33 cellular contexts compared by ENCODE assay signal in the genomic region with DNA sequence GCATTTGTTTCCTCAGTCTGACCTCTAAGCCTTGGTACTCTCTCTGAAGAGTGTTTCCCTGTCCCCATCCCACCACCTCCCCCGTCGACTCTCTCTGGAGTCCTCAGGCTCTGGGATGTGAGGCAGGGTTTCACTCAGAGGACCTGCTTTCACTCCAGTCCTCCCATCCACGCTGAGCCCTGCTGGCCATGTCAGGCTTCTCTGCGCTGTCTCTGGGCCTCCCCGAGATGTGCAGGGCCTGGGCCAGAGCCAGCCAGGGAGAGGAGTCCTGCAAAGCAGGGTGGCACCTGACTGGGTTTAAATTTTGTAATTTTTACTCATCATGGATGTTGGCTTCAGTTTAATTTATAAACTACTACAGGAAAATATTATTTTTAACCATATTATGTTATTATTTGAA. TPM values are rescaled to one million over a fixed set of nuclear protein-coding genes. Genes with fewer than 3 reads are reported as not detected.
"Had no signal": no experiment of that assay in that cellular context is flagged by ENCODE, and none has a peak within 500 bp of the region (broad histone marks: within the 10 kb centered on the region; RNA-seq: fewer than 3 reads in every experiment).

No MANE protein-coding gene starts in this region.

- H3K9me3 ChIP-seq: ovary, psoas muscle, spleen, suprapubic skin, testis, tibial artery, transverse colon, upper lobe of right lung, vagina had no signal

- H3K4me1 ChIP-seq: neural progenitor cell, parathyroid adenoma, psoas muscle, spleen, suprapubic skin, testis, tibial artery, transverse colon, upper lobe of right lung, vagina had no signal

- H3K9ac ChIP-seq: neural progenitor cell, parathyroid adenoma had no signal

- H3K36me3 ChIP-seq: neural progenitor cell, ovary, spleen, suprapubic skin, tibial artery, transverse colon, upper lobe of right lung, vagina had no signal

- H3K27ac ChIP-seq: neural progenitor cell, ovary, parathyroid adenoma, psoas muscle, skin epidermis, spleen, suprapubic skin, testis, tibial artery, transverse colon, upper lobe of right lung, vagina had no signal

- ATAC-seq: natural killer cell; psoas muscle; right cardiac atrium; sciatic nerve; stimulated activated memory B cell treated with anti-CD40 and anti-IgM and Interleukin-4, amounts not matched to agents 10 μg/mL and 1 μg/mL and 100 μg/mL, for 72 hours; stimulated activated naive CD8-positive, alpha-beta T cell treated with anti-CD3 and anti-CD28 coated beads, Interleukin-15, amount 100 ng/mL, for 72 hours; stimulated activated naive CD8-positive, alpha-beta T cell treated with anti-CD3 and anti-CD28 coated beads, Interleukin-15, Interleukin-2, amounts not matched to agents 100 U/mL and 50 U/mL, for 24 hours; upper lobe of right lung had no signal

- H3K79me2 ChIP-seq: parathyroid adenoma had no signal

- H3K4me2 ChIP-seq: neural progenitor cell, smooth muscle cell had no signal

- H3K4me3 ChIP-seq: neural progenitor cell, ovary, psoas muscle, skin epidermis, smooth muscle cell, spleen, suprapubic skin, testis, tibial artery, transverse colon, upper lobe of right lung, vagina had no signal

- DNase-seq: natural killer cell; occipital lobe; ovary; posterior cingulate gyrus; psoas muscle; right cardiac atrium; spleen; stimulated activated CD4-positive, alpha-beta T cell treated with anti-CD3 and anti-CD28 coated beads, Interleukin-12 subunit alpha, Interleukin-12 subunit beta, amount 100 ng/mL, for 4 hours; stimulated activated CD4-positive, alpha-beta T cell treated with anti-CD3 and anti-CD28 coated beads, Interleukin-1b, Interleukin-23, amount 100 ng/mL, for 48 hours; stimulated activated CD4-positive, alpha-beta T cell treated with anti-CD3 and anti-CD28 coated beads, Interleukin-4, amount 100 ng/mL, for 1 hour; stimulated activated CD4-positive, alpha-beta T cell treated with anti-CD3 and anti-CD28 coated beads, Interleukin-4, amount 100 ng/mL, for 4 hours; stimulated activated CD8-positive, alpha-beta memory T cell treated with anti-CD3 and anti-CD28 coated beads, Interleukin-4, amount 100 ng/mL, for 48 hours; stimulated activated naive CD4-positive, alpha-beta T cell; stimulated activated naive CD8-positive, alpha-beta T cell treated with anti-CD3 and anti-CD28 coated beads, Interleukin-15, amount 100 ng/mL, for 72 hours; stimulated activated naive CD8-positive, alpha-beta T cell treated with anti-CD3 and anti-CD28 coated beads, Interleukin-15, Interleukin-2, amounts not matched to agents 100 U/mL and 50 U/mL, for 24 hours; substantia nigra; testis; tibial artery; transverse colon; upper lobe of right lung had no signal

- H3K27me3 ChIP-seq: neural progenitor cell, ovary, testis, vagina had no signal

- H2AFZ ChIP-seq: neural progenitor cell, parathyroid adenoma had no signal

RNA-seq across cellular contexts. Expression of a gene that starts 3.3 kb away (rescaled TPM):
- total RNA-seq: natural killer cell, occipital lobe, osteoblast, ovary, progenitor cell of endocrine pancreas, psoas muscle, renal cortical epithelial cell, right cardiac atrium, sciatic nerve, smooth muscle cell, spleen, testis, transverse colon, upper lobe of right lung, urinary bladder, vagina had no signal
- polyA plus RNA-seq: neural cell, ovary, right cardiac atrium, smooth muscle cell, spleen, urinary bladder had no signal

RNA-seq across cellular contexts. Expression of a gene that starts 25.6 kb away (rescaled TPM):
- total RNA-seq: natural killer cell, occipital lobe, osteoblast, progenitor cell of endocrine pancreas, psoas muscle, renal cortical epithelial cell, right cardiac atrium, sciatic nerve, smooth muscle cell, spleen, suprapubic skin, transverse colon, upper lobe of right lung, urinary bladder, vagina had no signal
- polyA plus RNA-seq: neural cell, ovary, psoas muscle, right cardiac atrium, smooth muscle cell, spleen, urinary bladder had no signal

RNA-seq across cellular contexts. Expression of a gene that starts 31.2 kb away (rescaled TPM):
- total RNA-seq: natural killer cell, occipital lobe, osteoblast, progenitor cell of endocrine pancreas, renal cortical epithelial cell, sciatic nerve, smooth muscle cell, spleen, testis, transverse colon, upper lobe of right lung, urinary bladder, vagina had no signal
- polyA plus RNA-seq: neural cell, smooth muscle cell, spleen, urinary bladder had no signal
